ENCODE assay signal across 16 cellular contexts in genomic region chr18:12013186-12013916, GRCh38. TPM values are rescaled to one million over a fixed set of nuclear protein-coding genes. Genes with fewer than 3 reads are reported as not detected.
DNase-seq lines count a peak whose midpoint lies in the region; ATAC-seq, FAIRE-seq and TF ChIP-seq lines count a peak whose summit lies in the region.
"Had no signal": no experiment of that assay in that cellular context is flagged by ENCODE, and none has a peak within 500 bp of the region (broad histone marks: within the 10 kb centered on the region; RNA-seq: fewer than 3 reads in every experiment).

No MANE protein-coding gene starts in this region.

- H2AFZ ChIP-seq in H9 (ENCODE audit: low read length): no peak overlapping the region

- no peak overlapping the region for H2AK5ac ChIP-seq in H9 (ENCODE audit: insufficient read length, low read length)

- H3K4me1 ChIP-seq in H9 (ENCODE audit: insufficient read depth, low read length): no peaks in the 10 kb centered on the region

- H3K9me3 ChIP-seq in H9 (ENCODE audit: control insufficient read depth, low read depth, low read length): no peaks in the 10 kb centered on the region
- H3K9me3 ChIP-seq: colonic mucosa had no signal

- no peak overlapping the region for H3K56ac ChIP-seq in H9 (ENCODE audit: insufficient read length, low read depth, low read length)

- H3K23ac ChIP-seq in H9 (ENCODE audit: insufficient read length, low read depth, low read length): no peak overlapping the region

- H3K4me3 Mint-ChIP-seq in H9: no peak overlapping the region
- H3K4me3 Mint-ChIP-seq: CD4-positive, alpha-beta memory T cell had no signal

- H2BK5ac ChIP-seq in H9 (ENCODE audit: insufficient read length, low read length): no peak overlapping the region

- H3K36me3 Mint-ChIP-seq in H9 (ENCODE audit: insufficient read depth in 1 of 3, low read depth in 3 of 3): peaks cover 47 to 85% (median 65%) of the 10 kb centered on the region in 3 experiments

- H3K14ac ChIP-seq in H9 (ENCODE audit: insufficient read depth, low read length): no peak overlapping the region

- no peak overlapping the region for H3K4me2 ChIP-seq in H9 (ENCODE audit: insufficient read depth, insufficient read length, low read length)

- H2BK20ac ChIP-seq in H9 (ENCODE audit: low read depth, low read length, poor library complexity, severe bottlenecking): no peak overlapping the region

- H3K18ac ChIP-seq in H9 (ENCODE audit: insufficient read length, low read depth, low read length): no peak overlapping the region

- H3K9me3 Mint-ChIP-seq in H9: no peaks in the 10 kb centered on the region

- H3K79me1 ChIP-seq in H9 (ENCODE audit: insufficient read depth, low read depth, low read length, poor library complexity, severe bottlenecking): no peaks in the 10 kb centered on the region

- no peak overlapping the region for H4K91ac ChIP-seq in H9 (ENCODE audit: insufficient read length, low read depth, low read length)

- H2BK120ac ChIP-seq in H9 (ENCODE audit: low read depth, low read length, poor library complexity, severe bottlenecking): no peak overlapping the region

- H3K27me3 ChIP-seq in H9 (ENCODE audit: insufficient read depth, low read length): no peaks in the 10 kb centered on the region
- H3K27me3 ChIP-seq: colonic mucosa had no signal

- H3T11ph ChIP-seq in H9 (ENCODE audit: low read length): no peak overlapping the region

- no CpG with 5 or more reads among the region's 20 CpGs for WGBS in H9 (ENCODE audit: extremely low coverage, insufficient read length, low lambda C conversion rate)

- no peaks in the 10 kb centered on the region for H3K79me2 ChIP-seq in H9 (ENCODE audit: insufficient read depth, low read length)

- no peak overlapping the region for H4K5ac ChIP-seq in H9 (ENCODE audit: insufficient read length, low read depth, low read length)

- H2BK15ac ChIP-seq in H9 (ENCODE audit: low read depth, low read length): no peak overlapping the region

- FAIRE-seq in HTR-8/SVneo (lab: Jason Lieb, UNC): no peak

- TF ChIP-seq CTCF in H9 (conservative IDR thresholded peaks at IDR 0.05) (no peak), GM20000 (IDR thresholded peaks at IDR 0.05; ENCODE audit: extremely low read depth, missing control alignments) (no peak)

- peak overlapping the region; percentile 71 to 91 (median 81); a peak in 5 of 7 replicates for H3K27ac Mint-ChIP-seq in H9

- H4K8ac ChIP-seq in H9 (replicated peaks; ENCODE audit: insufficient read length, low read depth, low read length): no peak overlapping the region

- ATAC-seq in GM21381 (IDR thresholded peaks at IDR 0.05; ENCODE audit: unreplicated experiment): no peak

- no peak overlapping the region for H3K27ac ChIP-seq in H9 (ENCODE audit: insufficient read length, low read depth, low read length)

- H3K23me2 ChIP-seq in H9 (ENCODE audit: insufficient read length, low read depth, low read length, poor library complexity, severe bottlenecking): no peaks in the 10 kb centered on the region

- H3K27me3 Mint-ChIP-seq in H9 (ENCODE audit: low read depth): no peaks in the 10 kb centered on the region; the same call in 1 of the 2 replicates
- H3K27me3 Mint-ChIP-seq: CD4-positive, alpha-beta memory T cell had no signal

- peaks cover 2 to 5% of the 10 kb centered on the region in 2 experiments; a peak in 2 of 4 replicates for H3K4me1 Mint-ChIP-seq in H9
- H3K4me1 Mint-ChIP-seq: CD4-positive, alpha-beta memory T cell had no signal

- H3K4ac ChIP-seq in H9 (ENCODE audit: low read depth, low read length): no peak overlapping the region

- H2BK12ac ChIP-seq in H9 (ENCODE audit: insufficient read length, low read depth, low read length): no peak overlapping the region

- no peak for DNase-seq in H9
- DNase-seq in astrocyte of the hippocampus (ENCODE audit: low read depth, low spot score): peak; percentile 83
- peak; percentile 80 for DNase-seq in left kidney (ENCODE audit: low read depth, low spot score)
- peak; percentile 64 for DNase-seq in retina
- no peak for DNase-seq in GM20000 (ENCODE audit: low spot score)
- DNase-seq in activated CD8-positive, alpha-beta memory T cell treated with anti-CD3 and anti-CD28 coated beads for 24 hours: no peak
- no peak for DNase-seq in HTR-8/SVneo (ENCODE audit: insufficient read length, low spot score)
- DNase-seq: activated naive CD4-positive, alpha-beta T cell treated with Interleukin-2 at 50 U/mL for 16 hours; CD4-positive, alpha-beta memory T cell; colonic mucosa; NCI-H146; NCI-H2227 treated with DMSO at 0.1 percent for 48 hours; NK-92 treated with Interleukin-12 subunit alpha and Interleukin-12 subunit beta, amount 100 ng/mL, for 24 hours; stimulated activated naive CD4-positive, alpha-beta T cell; SW 1271 had no signal

- no peak overlapping the region for H3K9ac ChIP-seq in H9 (ENCODE audit: extremely low read depth, insufficient read length, low read length)

- no peaks in the 10 kb centered on the region for H4K20me1 ChIP-seq in H9 (ENCODE audit: control insufficient read depth, insufficient read depth, insufficient read length)

RNA-seq across cellular contexts. Expression of gene IMPA2, which starts 32.0 kb away (rescaled TPM):
- 69.1 and 73.8 TPM in 2 replicates for total RNA-seq in H9 (2021)

Comparison
In these comparisons a context has a peak if more than half of its experiments do, and no peak if none do; other contexts are left out.
1. DNase-seq: peak in astrocyte of the hippocampus (single experiment), left kidney (single experiment) and retina (single experiment); none in H9 (single experiment), GM20000 (single experiment), activated CD8-positive, alpha-beta memory T cell treated with anti-CD3 and anti-CD28 coated beads for 24 hours (single experiment) and HTR-8/SVneo (single experiment).